In the genomic region with DNA sequence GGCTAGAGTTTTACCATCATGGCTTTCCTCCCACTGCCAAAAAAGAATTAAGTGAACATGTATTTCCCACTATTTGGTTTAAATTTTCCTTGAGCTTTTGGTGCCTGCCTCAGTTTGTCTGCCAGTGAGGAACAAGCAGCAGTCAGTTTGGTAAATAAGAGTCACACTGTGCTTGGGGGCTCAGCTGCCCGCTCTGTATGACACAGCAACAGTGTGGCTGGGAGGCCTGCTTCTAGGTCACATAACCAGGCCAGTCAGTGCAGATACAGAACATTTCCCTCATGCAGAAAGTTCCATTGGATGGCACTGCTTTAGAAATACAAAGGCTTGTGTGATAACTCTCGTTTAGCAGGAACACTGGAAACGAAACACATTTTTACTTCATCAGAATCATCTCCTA, we compare ENCODE assay signal across 29 cellular contexts. TPM values are rescaled to one million over a fixed set of nuclear protein-coding genes. Genes with fewer than 3 reads are reported as not detected.
"Had no signal": no experiment of that assay in that cellular context is flagged by ENCODE, and none has a peak within 500 bp of the region (broad histone marks: within the 10 kb centered on the region; RNA-seq: fewer than 3 reads in every experiment).

No MANE protein-coding gene starts in this region.

- H3K9me3 Mint-ChIP-seq: activated CD4-positive, alpha-beta memory T cell treated with anti-CD3 and anti-CD28 coated beads for 36 hours; activated naive CD4-positive, alpha-beta T cell treated with anti-CD3 and anti-CD28 coated beads for 36 hours; activated naive CD8-positive, alpha-beta T cell treated with anti-CD3 and anti-CD28 coated beads for 36 hours; activated T-cell treated with anti-CD3 and anti-CD28 coated beads, Interleukin-2, amount 50 U/mL, for 72 hours; nephron progenitor cell; T-helper 1 cell treated with Interleukin-12 subunit alpha and Interleukin-12 subunit beta and Interleukin-4 antibody, amounts not matched to agents 30 μg/mL and 1 μg/mL, for 36 hours had no signal

- ATAC-seq: activated T-cell treated with anti-CD3 and anti-CD28 coated beads, Interleukin-2, amount 50 U/mL, for 72 hours; heart left ventricle had no signal

- H3K27ac ChIP-seq: adrenal gland, brain microvascular endothelial cell, heart left ventricle, neutrophil, transverse colon had no signal

- H3K4me3 Mint-ChIP-seq: activated CD4-positive, alpha-beta memory T cell treated with anti-CD3 and anti-CD28 coated beads for 36 hours; activated naive CD4-positive, alpha-beta T cell treated with anti-CD3 and anti-CD28 coated beads for 36 hours; activated naive CD8-positive, alpha-beta T cell treated with anti-CD3 and anti-CD28 coated beads for 36 hours; nephron progenitor cell; T-helper 1 cell treated with Interleukin-12 subunit alpha and Interleukin-12 subunit beta and Interleukin-4 antibody, amounts not matched to agents 30 μg/mL and 1 μg/mL, for 36 hours had no signal

- H3K9me3 ChIP-seq: adrenal gland, heart left ventricle, neutrophil, spleen, transverse colon had no signal

- H3K27me3 ChIP-seq: adrenal gland, brain microvascular endothelial cell, heart left ventricle, spleen, transverse colon had no signal

- H3K4me3 ChIP-seq: adrenal gland, heart left ventricle, spleen, transverse colon had no signal

- H3K27ac Mint-ChIP-seq: activated CD4-positive, alpha-beta memory T cell treated with anti-CD3 and anti-CD28 coated beads for 36 hours; activated naive CD4-positive, alpha-beta T cell treated with anti-CD3 and anti-CD28 coated beads for 36 hours; activated naive CD8-positive, alpha-beta T cell treated with anti-CD3 and anti-CD28 coated beads for 36 hours; nephron progenitor cell had no signal

- H3K27me3 Mint-ChIP-seq: activated CD4-positive, alpha-beta memory T cell treated with anti-CD3 and anti-CD28 coated beads for 36 hours had no signal

- DNase-seq: activated CD4-positive, alpha-beta memory T cell treated with anti-CD3 and anti-CD28 coated beads for 36 hours; activated CD4-positive, alpha-beta T cell treated with anti-CD3 and anti-CD28 coated beads for 4 hours; activated effector memory CD4-positive, alpha-beta T cell treated with Interleukin-2 at 50 U/mL for 16 hours; activated naive CD4-positive, alpha-beta T cell treated with anti-CD3 and anti-CD28 coated beads for 36 hours; activated naive CD8-positive, alpha-beta T cell treated with anti-CD3 and anti-CD28 coated beads for 36 hours; activated T-cell treated with anti-CD3 and anti-CD28 coated beads for 4 hours; activated T-cell treated with anti-CD3 and anti-CD28 coated beads, Interleukin-2, amount 50 U/mL, for 72 hours; adrenal gland; brain microvascular endothelial cell; cortex of kidney; heart left ventricle; mesenchymal stem cell; nephron progenitor cell; spleen; stimulated activated naive CD4-positive, alpha-beta T cell treated with Interleukin-2 at 50 U/mL for 16 hours; SW 1271; T-helper 9 cell; transverse colon had no signal

RNA-seq across cellular contexts. Expression of a gene that starts 26.7 kb away (rescaled TPM):
- total RNA-seq: astrocyte, chondrocyte, endothelial cell of umbilical vein, fibroblast of lung, kidney epithelial cell, osteocyte, temporal lobe had no signal
- polyA plus RNA-seq: endothelial cell of umbilical vein, fibroblast of lung had no signal

RNA-seq across cellular contexts. Expression of a gene that starts 57.3 kb away (rescaled TPM):
- total RNA-seq: activated naive CD4-positive, alpha-beta T cell treated with anti-CD3 and anti-CD28 coated beads for 36 hours; activated naive CD8-positive, alpha-beta T cell treated with anti-CD3 and anti-CD28 coated beads for 36 hours; activated T-cell treated with anti-CD3 and anti-CD28 coated beads, Interleukin-2, amount 50 U/mL, for 72 hours; astrocyte; cardiac septum; chondrocyte; endothelial cell of umbilical vein; fibroblast of villous mesenchyme; kidney epithelial cell; osteocyte; temporal lobe had no signal
- polyA plus RNA-seq: endothelial cell of umbilical vein had no signal
